8 cellular contexts compared by ENCODE assay signal in the genomic region with DNA sequence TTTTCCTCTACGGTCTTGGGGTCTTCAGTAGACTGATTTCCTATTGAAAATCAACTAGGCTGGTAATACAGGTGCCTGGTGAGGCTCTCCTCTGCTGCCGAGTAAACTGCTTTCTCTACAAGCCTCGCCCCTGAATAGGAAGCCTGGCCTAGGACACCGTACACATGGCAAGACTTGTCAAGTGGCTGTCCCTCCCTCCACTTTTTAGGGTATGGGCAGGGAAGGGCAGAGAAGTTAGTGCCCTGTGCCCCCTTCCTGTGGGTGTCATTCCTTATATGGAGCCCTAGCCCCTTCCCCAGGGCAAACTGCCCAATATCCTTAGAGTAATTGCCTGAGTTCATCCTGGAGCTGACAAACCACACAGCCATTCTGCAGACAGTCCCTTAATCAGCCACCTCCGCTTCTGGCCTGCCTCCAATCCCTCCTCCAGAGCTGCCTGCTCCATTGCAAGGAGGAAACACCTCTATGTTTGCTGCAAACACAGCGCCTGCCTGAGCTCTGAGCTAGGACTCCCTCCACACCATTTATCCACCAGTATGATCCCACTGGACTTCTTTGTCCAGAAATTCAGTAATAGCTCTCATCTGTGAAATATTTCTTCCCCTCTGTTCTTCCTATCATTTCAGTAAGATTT.
DNase-seq lines count a peak whose midpoint lies in the region; ATAC-seq, FAIRE-seq and TF ChIP-seq lines count a peak whose summit lies in the region.

No MANE protein-coding gene starts in this region.

- H3K4me1 ChIP-seq in ACC112 (ENCODE audit: control insufficient read depth, insufficient read depth, low read length, unreplicated experiment) (peaks cover 17% of the 10 kb centered on the region), H1 (replicated peaks in 1 of 4; ENCODE audit: control insufficient read depth in 3 of 4, insufficient read depth in 4 of 4, low read length in 3 of 4) (no peaks in the 10 kb centered on the region)

- peaks cover 2% of the 10 kb centered on the region; the same call in 1 of the 2 replicates for H3K79me1 ChIP-seq in H1 (ENCODE audit: low read depth, low read length)

- in situ Hi-C loops in GM13976 (cut with MboI; ENCODE audit: low sequenced_read_pairs, unreplicated experiment), result no loop called here

- no peak overlapping the region for H3K4ac ChIP-seq in H1 (replicated peaks; ENCODE audit: insufficient read length, low read depth, low read length)

- H3K23me2 ChIP-seq in H1 (ENCODE audit: low read depth, low read length), result no peaks in the 10 kb centered on the region

- H3K27ac ChIP-seq in ACC112 (ENCODE audit: low read depth, low read length), result no peak overlapping the region
- no peak overlapping the region for H3K27ac ChIP-seq in H1 (ENCODE audit: low read depth, low read length)

- DNase-seq in NCI-H1105 treated with DMSO at 0.1 percent for 48 hours (lab: John Stamatoyannopoulos, UW) (peak; percentile 47), H1 (ENCODE audit: low read depth in 1 of 2, low spot score in 2 of 2) (no peak), myocyte (ENCODE audit: low read depth) (peak; percentile 41), GM13976 (ENCODE audit: low spot score) (no peak)

- no peak for TF ChIP-seq RAD21 in H1 (IDR thresholded peaks at IDR 0.05 in 1 of 2, conservative IDR thresholded peaks at IDR 0.05 in 1 of 2; ENCODE audit: low read depth in 2 of 2, low read length in 2 of 2)

- no peak overlapping the region for H2AK5ac ChIP-seq in H1 (ENCODE audit: low read depth, low read length)

- H4K20me1 ChIP-seq in H1 (replicated peaks in 1 of 2; ENCODE audit: control insufficient read depth in 1 of 2, insufficient read depth in 2 of 2, low read length in 2 of 2), result peaks cover 0 to 14% of the 10 kb centered on the region in 2 experiments

- H3K79me2 ChIP-seq in ACC112 (ENCODE audit: control insufficient read depth, insufficient read depth, low read length, unreplicated experiment) (no peaks in the 10 kb centered on the region), H1 (ENCODE audit: control insufficient read depth in 1 of 2, insufficient read depth in 2 of 2, low read length in 2 of 2) (peaks cover 0 to 64% of the 10 kb centered on the region in 2 experiments; a peak in 3 of 4 replicates)

- 88% methylated on average over 6 of the region's 6 CpGs; no CpG with 5 or more reads in 1 of the 2 experiments for WGBS in H1 (ENCODE audit: extremely low coverage in 1 of 2, insufficient coverage in 1 of 2, insufficient read length in 1 of 2, insufficient replicate concordance in 2 of 2, low coverage in 1 of 2, low lambda C conversion rate in 2 of 2, missing lambda C conversion rate in 1 of 2), 2 experiments

- H3K23ac ChIP-seq in H1 (ENCODE audit: insufficient read length), result no peak overlapping the region

- CTCF ChIA-PET in H1 (lab: Charles Lee; ENCODE audit: partially characterized antibody), result no interaction called here

- H3K36me3 ChIP-seq in ACC112 (ENCODE audit: insufficient read depth, low read length) (0 out of 2 replicates have a peak, but pooled peaks cover 3% of the 10 kb centered on the region), H1 (ENCODE audit: control insufficient read depth in 2 of 4, insufficient read depth in 4 of 4, low read length in 3 of 4) (no peaks in the 10 kb centered on the region; a peak in 2 of 8 replicates)

- no peak overlapping the region for H3K9ac ChIP-seq in H1 (replicated peaks in 1 of 4; ENCODE audit: extremely low read depth in 1 of 4, low read depth in 3 of 4, low read length in 3 of 4)

- H3K27me3 ChIP-seq in ACC112 (ENCODE audit: insufficient read depth, low read length) (no peaks in the 10 kb centered on the region), H1 (replicated peaks in 1 of 4; ENCODE audit: control insufficient read depth in 3 of 4, extremely low read depth in 1 of 4, insufficient read depth in 3 of 4, low read length in 3 of 4) (no peaks in the 10 kb centered on the region)

- no peak overlapping the region for H4K91ac ChIP-seq in H1 (replicated peaks; ENCODE audit: insufficient read length, low read length)

- H3K14ac ChIP-seq in H1 (ENCODE audit: insufficient read length), result no peak overlapping the region

- no peak overlapping the region for H2BK20ac ChIP-seq in H1 (ENCODE audit: low read length)

- H3K4me2 ChIP-seq in H1 (ENCODE audit: insufficient read depth in 1 of 2, low read depth in 2 of 2, low read length in 2 of 2), result no peak overlapping the region

- peak overlapping the region; percentile 12; the same call in 1 of the 2 replicates for H4K8ac ChIP-seq in H1 (ENCODE audit: extremely low read depth, insufficient read depth, low read length)

- no peak overlapping the region for H2BK15ac ChIP-seq in H1 (ENCODE audit: low read length)

- H3K56ac ChIP-seq in H1 (replicated peaks; ENCODE audit: insufficient read length, low read depth, low read length), result no peak overlapping the region

- H3K18ac ChIP-seq in H1 (ENCODE audit: extremely low read depth, low read length), result no peak overlapping the region

- no peak overlapping the region for H2BK12ac ChIP-seq in H1 (ENCODE audit: low read depth, low read length)

- no peak overlapping the region for H2BK120ac ChIP-seq in H1 (replicated peaks; ENCODE audit: low read depth, low read length)

- H2AFZ ChIP-seq in ACC112 (ENCODE audit: low read length, unreplicated experiment) (no peak overlapping the region), H1 (ENCODE audit: low read length) (no peak overlapping the region)

- FAIRE-seq in H1 (lab: Jason Lieb, UNC), result no peak

- TF ChIP-seq EP300 in H1 (IDR thresholded peaks at IDR 0.05; ENCODE audit: borderline replicate concordance in 1 of 2, low read depth in 2 of 2, low read length in 2 of 2), result no peak

- H2BK5ac ChIP-seq in H1 (ENCODE audit: low read depth, low read length), result no peak overlapping the region

- no peak for ATAC-seq in HG02938 (IDR thresholded peaks at IDR 0.05; ENCODE audit: unreplicated experiment)
- ATAC-seq in HG03442 (IDR thresholded peaks at IDR 0.05; ENCODE audit: unreplicated experiment), result no peak
- no peak for ATAC-seq in HG03378 (IDR thresholded peaks at IDR 0.05; ENCODE audit: unreplicated experiment)

- no peak overlapping the region for H4K5ac ChIP-seq in H1 (ENCODE audit: insufficient read length, low read depth, low read length)

- TF ChIP-seq POLR2A in H1 (IDR thresholded peaks at IDR 0.05; ENCODE audit: control extremely low read depth in 1 of 2, low read depth in 2 of 2, low read length in 2 of 2), result no peak

- TF ChIP-seq CTCF in H1 (IDR thresholded peaks at IDR 0.05; ENCODE audit: control extremely low read depth in 1 of 3, insufficient read depth in 1 of 3, low read depth in 1 of 3, low read length in 3 of 3) (no peak), GM13976 (IDR thresholded peaks at IDR 0.05; ENCODE audit: borderline replicate concordance, control extremely low read depth, extremely low read depth, insufficient read depth, missing control alignments) (no peak)

- H3K9me3 ChIP-seq in H1 (ENCODE audit: insufficient read depth in 2 of 2, low read depth in 1 of 2, low read length in 1 of 2), result no peaks in the 10 kb centered on the region

- H3K4me3 ChIP-seq in ACC112 (ENCODE audit: low read depth, low read length) (peak overlapping the region; percentile 71), H1 (ENCODE audit: extremely low read depth in 1 of 4, insufficient read depth in 2 of 4, low read depth in 3 of 4, low read length in 4 of 4) (no peak overlapping the region)

- POLR2A ChIA-PET in H1 (lab: Charles Lee; ENCODE audit: partially characterized antibody), result no interaction called here

TF ChIP-seq in H1, 55 proteins besides CTCF, POLR2A, EP300 and RAD21:
- TF ChIP-seq SRF (IDR thresholded peaks at IDR 0.05; ENCODE audit: low read depth, low read length) (no peak), TEAD4 (IDR thresholded peaks at IDR 0.05; ENCODE audit: low read depth, low read length) (no peak), SP2 (IDR thresholded peaks at IDR 0.05; ENCODE audit: low read length) (no peak), RBBP5 (IDR thresholded peaks at IDR 0.05; ENCODE audit: borderline replicate concordance, low read depth, low read length) (no peak), TAF7 (optimal IDR thresholded peaks at IDR 0.05; ENCODE audit: borderline replicate concordance, low read depth, low read length) (no peak), RXRA (IDR thresholded peaks at IDR 0.05; ENCODE audit: insufficient read depth, low read depth, low read length) (no peak), SAP30 (IDR thresholded peaks at IDR 0.05; ENCODE audit: insufficient read depth, insufficient replicate concordance, low read length) (no peak), CHD2 (IDR thresholded peaks at IDR 0.05; ENCODE audit: low read length) (no peak), NRF1 (IDR thresholded peaks at IDR 0.05; ENCODE audit: low read depth, low read length) (no peak), BRCA1 (IDR thresholded peaks at IDR 0.05; ENCODE audit: low read depth, low read length) (no peak), CBX8 (IDR thresholded peaks at IDR 0.05; ENCODE audit: borderline replicate concordance, low read depth, low read length) (no peak), USF2 (IDR thresholded peaks at IDR 0.05; ENCODE audit: low read length) (no peak), EZH2 (IDR thresholded peaks at IDR 0.05; ENCODE audit: low read depth, low read length, severe bottlenecking) (no peak), KDM5A (IDR thresholded peaks at IDR 0.05; ENCODE audit: low read length) (no peak)
- TF ChIP-seq, protein P1, sequence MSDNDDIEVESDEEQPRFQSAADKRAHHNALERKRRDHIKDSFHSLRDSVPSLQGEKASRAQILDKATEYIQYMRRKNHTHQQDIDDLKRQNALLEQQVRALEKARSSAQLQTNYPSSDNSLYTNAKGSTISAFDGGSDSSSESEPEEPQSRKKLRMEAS (IDR thresholded peaks at IDR 0.05), result no peak
TF ChIP-seq in H1: peak in this region for 0.

Comparison
In these comparisons a context has a peak if more than half of its experiments do, and no peak if none do; other contexts are left out.
1. DNase-seq: peak in NCI-H1105 treated with DMSO at 0.1 percent for 48 hours (single experiment) and myocyte (single experiment); none in H1 (0 of 2) and GM13976 (single experiment).